ENCODE assay signal across 1 cellular context in genomic region chr1:182633657-182634281, GRCh38.
A peak's percentile ranks its signal among the peaks of the same experiment; 100 is the strongest.
TF ChIP-seq lines count a peak whose summit lies in the region.

No MANE protein-coding gene starts in this region.

TF ChIP-seq in HEK293, 187 proteins besides CTCF, POLR2A, EP300 and RAD21 (continued from another document and continues in another):
- TF ChIP-seq ZNF558 (tag by site-specific recombination; IDR thresholded peaks at IDR 0.05) (peak; percentile 52; the same call in 1 of the 2 replicates), ZNF580 (tag by site-specific recombination; IDR thresholded peaks at IDR 0.05) (0 out of 2 replicates have a peak, but pooled peaks have one; percentile 10), ZNF449 (tag by site-specific recombination; IDR thresholded peaks at IDR 0.05) (no peak), ZNF514 (tag by site-specific recombination; IDR thresholded peaks at IDR 0.05) (no peak), KLF16 (tag by site-specific recombination; IDR thresholded peaks at IDR 0.05) (peak; percentile 48; the same call in 1 of the 2 replicates), ZBTB20 (tag by site-specific recombination; IDR thresholded peaks at IDR 0.05) (0 out of 2 replicates have a peak, but pooled peaks have one; percentile 25), OSR2 (tag by site-specific recombination; IDR thresholded peaks at IDR 0.05) (peak; percentile 58), ZBTB48 (tag by site-specific recombination; IDR thresholded peaks at IDR 0.05) (0 out of 2 replicates have a peak, but pooled peaks have one; percentile 47), ZNF184 (tag by site-specific recombination; IDR thresholded peaks at IDR 0.05) (peak; percentile 22; the same call in 1 of the 2 replicates), ZNF18 (tag by site-specific recombination; IDR thresholded peaks at IDR 0.05) (0 out of 2 replicates have a peak, but pooled peaks have one; percentile 34), ZNF335 (tag by site-specific recombination; conservative IDR thresholded peaks at IDR 0.05) (peak; percentile 73), ZBTB17 (tag by site-specific recombination; IDR thresholded peaks at IDR 0.05) (peak; percentile 65), ZNF2 (tag by site-specific recombination; IDR thresholded peaks at IDR 0.05) (peak; percentile 53; the same call in 1 of the 2 replicates), TCF7L2 (IDR thresholded peaks at IDR 0.05; ENCODE audit: borderline replicate concordance, low read depth, low read length) (no peak), SCRT1 (tag by site-specific recombination; IDR thresholded peaks at IDR 0.05; ENCODE audit: borderline replicate concordance) (peak; percentile 63; the same call in 1 of the 2 replicates), MZF1 (tag by site-specific recombination; IDR thresholded peaks at IDR 0.05; ENCODE audit: borderline replicate concordance) (no peak), FEZF1 (tag by site-specific recombination; IDR thresholded peaks at IDR 0.05) (peak; percentile 77), PATZ1 (tag by site-specific recombination; IDR thresholded peaks at IDR 0.05) (peak; percentile 73), ZEB2 (tag by site-specific recombination; IDR thresholded peaks at IDR 0.05) (peak; percentile 87), ZNF510 (tag by site-specific recombination; IDR thresholded peaks at IDR 0.05; ENCODE audit: insufficient replicate concordance) (no peak), ZNF366 (tag by site-specific recombination; conservative IDR thresholded peaks at IDR 0.05) (no peak; the same call in 1 of the 2 replicates), GLIS1 (tag by site-specific recombination; IDR thresholded peaks at IDR 0.05) (peak; percentile 93), KLF1 (tag by site-specific recombination; IDR thresholded peaks at IDR 0.05) (0 out of 2 replicates have a peak, but pooled peaks have one; percentile 47), ZNF24 (tag by site-specific recombination; IDR thresholded peaks at IDR 0.05) (peak; percentile 61), ZNF76 (tag by site-specific recombination; IDR thresholded peaks at IDR 0.05; ENCODE audit: borderline replicate concordance, low read depth) (peak; percentile 42; the same call in 1 of the 2 replicates), ZNF843 (tag by site-specific recombination; IDR thresholded peaks at IDR 0.05) (peak; percentile 91)
- TF ChIP-seq, protein P1, sequence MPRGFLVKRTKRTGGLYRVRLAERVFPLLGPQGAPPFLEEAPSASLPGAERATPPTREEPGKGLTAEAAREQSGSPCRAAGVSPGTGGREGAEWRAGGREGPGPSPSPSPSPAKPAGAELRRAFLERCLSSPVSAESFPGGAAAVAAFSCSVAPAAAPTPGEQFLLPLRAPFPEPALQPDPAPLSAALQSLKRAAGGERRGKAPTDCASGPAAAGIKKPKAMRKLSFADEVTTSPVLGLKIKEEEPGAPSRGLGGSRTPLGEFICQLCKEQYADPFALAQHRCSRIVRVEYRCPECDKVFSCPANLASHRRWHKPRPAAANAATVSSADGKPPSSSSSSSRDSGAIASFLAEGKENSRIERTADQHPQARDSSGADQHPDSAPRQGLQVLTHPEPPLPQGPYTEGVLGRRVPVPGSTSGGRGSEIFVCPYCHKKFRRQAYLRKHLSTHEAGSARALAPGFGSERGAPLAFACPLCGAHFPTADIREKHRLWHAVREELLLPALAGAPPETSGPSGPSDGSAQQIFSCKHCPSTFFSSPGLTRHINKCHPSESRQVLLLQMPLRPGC (tag by site-specific recombination; IDR thresholded peaks at IDR 0.05), result peak; percentile 46; the same call in 1 of the 2 replicates
- TF ChIP-seq, protein P2, sequence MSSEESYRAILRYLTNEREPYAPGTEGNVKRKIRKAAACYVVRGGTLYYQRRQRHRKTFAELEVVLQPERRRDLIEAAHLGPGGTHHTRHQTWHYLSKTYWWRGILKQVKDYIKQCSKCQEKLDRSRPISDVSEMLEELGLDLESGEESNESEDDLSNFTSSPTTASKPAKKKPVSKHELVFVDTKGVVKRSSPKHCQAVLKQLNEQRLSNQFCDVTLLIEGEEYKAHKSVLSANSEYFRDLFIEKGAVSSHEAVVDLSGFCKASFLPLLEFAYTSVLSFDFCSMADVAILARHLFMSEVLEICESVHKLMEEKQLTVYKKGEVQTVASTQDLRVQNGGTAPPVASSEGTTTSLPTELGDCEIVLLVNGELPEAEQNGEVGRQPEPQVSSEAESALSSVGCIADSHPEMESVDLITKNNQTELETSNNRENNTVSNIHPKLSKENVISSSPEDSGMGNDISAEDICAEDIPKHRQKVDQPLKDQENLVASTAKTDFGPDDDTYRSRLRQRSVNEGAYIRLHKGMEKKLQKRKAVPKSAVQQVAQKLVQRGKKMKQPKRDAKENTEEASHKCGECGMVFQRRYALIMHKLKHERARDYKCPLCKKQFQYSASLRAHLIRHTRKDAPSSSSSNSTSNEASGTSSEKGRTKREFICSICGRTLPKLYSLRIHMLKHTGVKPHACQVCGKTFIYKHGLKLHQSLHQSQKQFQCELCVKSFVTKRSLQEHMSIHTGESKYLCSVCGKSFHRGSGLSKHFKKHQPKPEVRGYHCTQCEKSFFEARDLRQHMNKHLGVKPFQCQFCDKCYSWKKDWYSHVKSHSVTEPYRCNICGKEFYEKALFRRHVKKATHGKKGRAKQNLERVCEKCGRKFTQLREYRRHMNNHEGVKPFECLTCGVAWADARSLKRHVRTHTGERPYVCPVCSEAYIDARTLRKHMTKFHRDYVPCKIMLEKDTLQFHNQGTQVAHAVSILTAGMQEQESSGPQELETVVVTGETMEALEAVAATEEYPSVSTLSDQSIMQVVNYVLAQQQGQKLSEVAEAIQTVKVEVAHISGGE (tag by site-specific recombination; conservative IDR thresholded peaks at IDR 0.05; ENCODE audit: low read depth), result 0 out of 2 replicates have a peak, but pooled peaks have one; percentile 14
- TF ChIP-seq, protein P3, sequence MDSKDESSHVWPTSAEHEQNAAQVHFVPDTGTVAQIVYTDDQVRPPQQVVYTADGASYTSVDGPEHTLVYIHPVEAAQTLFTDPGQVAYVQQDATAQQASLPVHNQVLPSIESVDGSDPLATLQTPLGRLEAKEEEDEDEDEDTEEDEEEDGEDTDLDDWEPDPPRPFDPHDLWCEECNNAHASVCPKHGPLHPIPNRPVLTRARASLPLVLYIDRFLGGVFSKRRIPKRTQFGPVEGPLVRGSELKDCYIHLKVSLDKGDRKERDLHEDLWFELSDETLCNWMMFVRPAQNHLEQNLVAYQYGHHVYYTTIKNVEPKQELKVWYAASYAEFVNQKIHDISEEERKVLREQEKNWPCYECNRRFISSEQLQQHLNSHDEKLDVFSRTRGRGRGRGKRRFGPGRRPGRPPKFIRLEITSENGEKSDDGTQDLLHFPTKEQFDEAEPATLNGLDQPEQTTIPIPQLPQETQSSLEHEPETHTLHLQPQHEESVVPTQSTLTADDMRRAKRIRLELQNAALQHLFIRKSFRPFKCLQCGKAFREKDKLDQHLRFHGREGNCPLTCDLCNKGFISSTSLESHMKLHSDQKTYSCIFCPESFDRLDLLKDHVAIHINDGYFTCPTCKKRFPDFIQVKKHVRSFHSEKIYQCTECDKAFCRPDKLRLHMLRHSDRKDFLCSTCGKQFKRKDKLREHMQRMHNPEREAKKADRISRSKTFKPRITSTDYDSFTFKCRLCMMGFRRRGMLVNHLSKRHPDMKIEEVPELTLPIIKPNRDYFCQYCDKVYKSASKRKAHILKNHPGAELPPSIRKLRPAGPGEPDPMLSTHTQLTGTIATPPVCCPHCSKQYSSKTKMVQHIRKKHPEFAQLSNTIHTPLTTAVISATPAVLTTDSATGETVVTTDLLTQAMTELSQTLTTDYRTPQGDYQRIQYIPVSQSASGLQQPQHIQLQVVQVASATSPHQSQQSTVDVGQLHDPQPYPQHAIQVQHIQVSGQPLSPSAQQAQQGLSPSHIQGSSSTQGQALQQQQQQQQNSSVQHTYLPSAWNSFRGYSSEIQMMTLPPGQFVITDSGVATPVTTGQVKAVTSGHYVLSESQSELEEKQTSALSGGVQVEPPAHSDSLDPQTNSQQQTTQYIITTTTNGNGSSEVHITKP (tag by site-specific recombination; IDR thresholded peaks at IDR 0.05), result peak; percentile 54; the same call in 1 of the 2 replicates
- TF ChIP-seq, protein P4, sequence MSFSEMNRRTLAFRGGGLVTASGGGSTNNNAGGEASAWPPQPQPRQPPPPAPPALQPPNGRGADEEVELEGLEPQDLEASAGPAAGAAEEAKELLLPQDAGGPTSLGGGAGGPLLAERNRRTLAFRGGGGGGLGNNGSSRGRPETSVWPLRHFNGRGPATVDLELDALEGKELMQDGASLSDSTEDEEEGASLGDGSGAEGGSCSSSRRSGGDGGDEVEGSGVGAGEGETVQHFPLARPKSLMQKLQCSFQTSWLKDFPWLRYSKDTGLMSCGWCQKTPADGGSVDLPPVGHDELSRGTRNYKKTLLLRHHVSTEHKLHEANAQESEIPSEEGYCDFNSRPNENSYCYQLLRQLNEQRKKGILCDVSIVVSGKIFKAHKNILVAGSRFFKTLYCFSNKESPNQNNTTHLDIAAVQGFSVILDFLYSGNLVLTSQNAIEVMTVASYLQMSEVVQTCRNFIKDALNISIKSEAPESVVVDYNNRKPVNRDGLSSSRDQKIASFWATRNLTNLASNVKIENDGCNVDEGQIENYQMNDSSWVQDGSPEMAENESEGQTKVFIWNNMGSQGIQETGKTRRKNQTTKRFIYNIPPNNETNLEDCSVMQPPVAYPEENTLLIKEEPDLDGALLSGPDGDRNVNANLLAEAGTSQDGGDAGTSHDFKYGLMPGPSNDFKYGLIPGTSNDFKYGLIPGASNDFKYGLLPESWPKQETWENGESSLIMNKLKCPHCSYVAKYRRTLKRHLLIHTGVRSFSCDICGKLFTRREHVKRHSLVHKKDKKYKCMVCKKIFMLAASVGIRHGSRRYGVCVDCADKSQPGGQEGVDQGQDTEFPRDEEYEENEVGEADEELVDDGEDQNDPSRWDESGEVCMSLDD (tag by site-specific recombination; IDR thresholded peaks at IDR 0.05), result 0 out of 2 replicates have a peak, but pooled peaks have one; percentile 29
- TF ChIP-seq, protein P5, sequence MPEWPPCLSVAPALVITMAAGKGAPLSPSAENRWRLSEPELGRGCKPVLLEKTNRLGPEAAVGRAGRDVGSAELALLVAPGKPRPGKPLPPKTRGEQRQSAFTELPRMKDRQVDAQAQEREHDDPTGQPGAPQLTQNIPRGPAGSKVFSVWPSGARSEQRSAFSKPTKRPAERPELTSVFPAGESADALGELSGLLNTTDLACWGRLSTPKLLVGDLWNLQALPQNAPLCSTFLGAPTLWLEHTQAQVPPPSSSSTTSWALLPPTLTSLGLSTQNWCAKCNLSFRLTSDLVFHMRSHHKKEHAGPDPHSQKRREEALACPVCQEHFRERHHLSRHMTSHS (tag by site-specific recombination; IDR thresholded peaks at IDR 0.05), result peak; percentile 42; the same call in 1 of the 2 replicates
- TF ChIP-seq, protein P6, sequence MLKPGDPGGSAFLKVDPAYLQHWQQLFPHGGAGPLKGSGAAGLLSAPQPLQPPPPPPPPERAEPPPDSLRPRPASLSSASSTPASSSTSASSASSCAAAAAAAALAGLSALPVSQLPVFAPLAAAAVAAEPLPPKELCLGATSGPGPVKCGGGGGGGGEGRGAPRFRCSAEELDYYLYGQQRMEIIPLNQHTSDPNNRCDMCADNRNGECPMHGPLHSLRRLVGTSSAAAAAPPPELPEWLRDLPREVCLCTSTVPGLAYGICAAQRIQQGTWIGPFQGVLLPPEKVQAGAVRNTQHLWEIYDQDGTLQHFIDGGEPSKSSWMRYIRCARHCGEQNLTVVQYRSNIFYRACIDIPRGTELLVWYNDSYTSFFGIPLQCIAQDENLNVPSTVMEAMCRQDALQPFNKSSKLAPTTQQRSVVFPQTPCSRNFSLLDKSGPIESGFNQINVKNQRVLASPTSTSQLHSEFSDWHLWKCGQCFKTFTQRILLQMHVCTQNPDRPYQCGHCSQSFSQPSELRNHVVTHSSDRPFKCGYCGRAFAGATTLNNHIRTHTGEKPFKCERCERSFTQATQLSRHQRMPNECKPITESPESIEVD (tag by site-specific recombination; IDR thresholded peaks at IDR 0.05), result peak; percentile 77
- TF ChIP-seq, protein P7, sequence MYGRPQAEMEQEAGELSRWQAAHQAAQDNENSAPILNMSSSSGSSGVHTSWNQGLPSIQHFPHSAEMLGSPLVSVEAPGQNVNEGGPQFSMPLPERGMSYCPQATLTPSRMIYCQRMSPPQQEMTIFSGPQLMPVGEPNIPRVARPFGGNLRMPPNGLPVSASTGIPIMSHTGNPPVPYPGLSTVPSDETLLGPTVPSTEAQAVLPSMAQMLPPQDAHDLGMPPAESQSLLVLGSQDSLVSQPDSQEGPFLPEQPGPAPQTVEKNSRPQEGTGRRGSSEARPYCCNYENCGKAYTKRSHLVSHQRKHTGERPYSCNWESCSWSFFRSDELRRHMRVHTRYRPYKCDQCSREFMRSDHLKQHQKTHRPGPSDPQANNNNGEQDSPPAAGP (tag by site-specific recombination; IDR thresholded peaks at IDR 0.05), result peak; percentile 49; the same call in 1 of the 2 replicates
